Comparison of ENCODE assay signal across 25 cellular contexts in genomic region chr13:111521030-111521429, GRCh38.
"Had no signal": no experiment of that assay in that cellular context is flagged by ENCODE, and none has a peak within 500 bp of the region (broad histone marks: within the 10 kb centered on the region; RNA-seq: fewer than 3 reads in every experiment).

No MANE protein-coding gene starts in this region.

- DNase-seq: activated B cell treated with CpG ODN at 0.5 μM for 24 hours; activated CD8-positive, alpha-beta memory T cell treated with anti-CD3 and anti-CD28 coated beads, Interleukin-2, amount 10 ng/mL, durations not matched to agents 7 days and 5 days; activated CD8-positive, alpha-beta T cell treated with anti-CD3 and anti-CD28 coated beads, Interleukin-2, amount 10 ng/mL, durations not matched to agents 7 days and 5 days; activated naive CD4-positive, alpha-beta T cell; activated T-cell treated with anti-CD3 and anti-CD28 coated beads, Interleukin-2, amount 50 U/mL, for 72 hours; adrenal gland; effector CD4-positive, alpha-beta T cell; esophagus squamous epithelium; foreskin melanocyte; left ventricle myocardium inferior; mammary epithelial cell; naive B cell; nephron progenitor cell; pancreas; stimulated activated CD4-positive, alpha-beta T cell treated with anti-CD3 and anti-CD28 coated beads, Interleukin-2, amount 100 ng/mL, for 48 hours; stimulated activated naive CD4-positive, alpha-beta T cell treated with Interleukin-2 at 50 U/mL for 16 hours had no signal

- H3K4me3 Mint-ChIP-seq: activated B cell treated with CpG ODN at 0.5 μM for 24 hours; activated CD8-positive, alpha-beta memory T cell treated with anti-CD3 and anti-CD28 coated beads, Interleukin-2, amount 10 ng/mL, durations not matched to agents 7 days and 5 days; activated CD8-positive, alpha-beta T cell treated with anti-CD3 and anti-CD28 coated beads, Interleukin-2, amount 10 ng/mL, durations not matched to agents 7 days and 5 days; activated T-cell treated with anti-CD3 and anti-CD28 coated beads, Interleukin-2, amount 50 U/mL, for 72 hours; brain; dendritic cell treated with granulocyte-macrophage colony-stimulating factor and Interleukin-4, amounts not matched to agents 40 ng/mL and 50 ng/mL, for 4 days; mesothelial cell of epicardium; naive B cell; nephron progenitor cell; T-cell had no signal

- H3K9me3 Mint-ChIP-seq: activated B cell treated with CpG ODN at 0.5 μM for 24 hours; activated naive CD4-positive, alpha-beta T cell treated with anti-CD3 and anti-CD28 coated beads, Interleukin-2, amount 50 U/mL, for 72 hours; activated T-cell treated with anti-CD3 and anti-CD28 coated beads, Interleukin-2, amount 50 U/mL, for 72 hours; dendritic cell treated with granulocyte-macrophage colony-stimulating factor and Interleukin-4, amounts not matched to agents 40 ng/mL and 50 ng/mL, for 4 days; mesothelial cell of epicardium; naive B cell; nephron progenitor cell; T-cell had no signal

- H3K36me3 Mint-ChIP-seq: activated naive CD4-positive, alpha-beta T cell treated with anti-CD3 and anti-CD28 coated beads, Interleukin-2, amount 50 U/mL, for 72 hours; brain; mesothelial cell of epicardium; naive B cell; T-cell had no signal

- H3K4me1 Mint-ChIP-seq: activated B cell treated with CpG ODN at 0.5 μM for 24 hours; activated CD8-positive, alpha-beta memory T cell treated with anti-CD3 and anti-CD28 coated beads, Interleukin-2, amount 10 ng/mL, durations not matched to agents 7 days and 5 days; mesothelial cell of epicardium; naive B cell; T-cell had no signal

- H3K27me3 Mint-ChIP-seq: activated B cell treated with CpG ODN at 0.5 μM for 24 hours; activated CD8-positive, alpha-beta memory T cell treated with anti-CD3 and anti-CD28 coated beads, Interleukin-2, amount 10 ng/mL, durations not matched to agents 7 days and 5 days; dendritic cell treated with granulocyte-macrophage colony-stimulating factor and Interleukin-4, amounts not matched to agents 40 ng/mL and 50 ng/mL, for 4 days had no signal

- H3K27me3 ChIP-seq: adrenal gland, ascending aorta, right atrium auricular region had no signal

- H3K9me3 ChIP-seq: adrenal gland, ascending aorta, esophagus squamous epithelium, left ventricle myocardium inferior, pancreas, right atrium auricular region, tibial nerve had no signal

- ATAC-seq: activated CD8-positive, alpha-beta memory T cell treated with anti-CD3 and anti-CD28 coated beads, Interleukin-2, amount 10 ng/mL, durations not matched to agents 7 days and 5 days; activated CD8-positive, alpha-beta T cell treated with anti-CD3 and anti-CD28 coated beads, Interleukin-2, amount 10 ng/mL, durations not matched to agents 7 days and 5 days; activated naive CD4-positive, alpha-beta T cell treated with anti-CD3 and anti-CD28 coated beads, Interleukin-2, amount 50 U/mL, for 72 hours; activated T-cell treated with anti-CD3 and anti-CD28 coated beads, Interleukin-2, amount 50 U/mL, for 72 hours; pancreas; T-cell had no signal

- H3K27ac ChIP-seq: adrenal gland, ascending aorta, cardiac muscle cell, esophagus squamous epithelium, left ventricle myocardium inferior, pancreas, right atrium auricular region, tibial nerve had no signal

- H3K4me1 ChIP-seq: adrenal gland, ascending aorta, esophagus squamous epithelium, left ventricle myocardium inferior, pancreas, right atrium auricular region, tibial nerve had no signal

- H3K27ac Mint-ChIP-seq: activated B cell treated with CpG ODN at 0.5 μM for 24 hours; activated CD8-positive, alpha-beta memory T cell treated with anti-CD3 and anti-CD28 coated beads, Interleukin-2, amount 10 ng/mL, durations not matched to agents 7 days and 5 days; activated CD8-positive, alpha-beta T cell treated with anti-CD3 and anti-CD28 coated beads, Interleukin-2, amount 10 ng/mL, durations not matched to agents 7 days and 5 days; activated naive CD4-positive, alpha-beta T cell treated with anti-CD3 and anti-CD28 coated beads, Interleukin-2, amount 50 U/mL, for 72 hours; activated T-cell treated with anti-CD3 and anti-CD28 coated beads, Interleukin-2, amount 50 U/mL, for 72 hours; brain; dendritic cell treated with granulocyte-macrophage colony-stimulating factor and Interleukin-4, amounts not matched to agents 40 ng/mL and 50 ng/mL, for 4 days; mesothelial cell of epicardium; naive B cell; nephron progenitor cell; T-cell had no signal
